ENCODE assay signal across 20 cellular contexts in genomic region chr5:172439785-172440480, GRCh38. TPM values are rescaled to one million over a fixed set of nuclear protein-coding genes. Genes with fewer than 3 reads are reported as not detected.
DNase-seq lines count a peak whose midpoint lies in the region; ATAC-seq and TF ChIP-seq lines count a peak whose summit lies in the region.
"Had no signal": no experiment of that assay in that cellular context is flagged by ENCODE, and none has a peak within 500 bp of the region (broad histone marks: within the 10 kb centered on the region; RNA-seq: fewer than 3 reads in every experiment).

No MANE protein-coding gene starts in this region.

- H3K4me1 ChIP-seq in cardiac muscle cell (ENCODE audit: low read depth) (peaks cover 30% of the 10 kb centered on the region), esophagus squamous epithelium (peaks cover 17 to 74% (median 49%) of the 10 kb centered on the region in 3 donors), neural progenitor cell (peaks cover 5% of the 10 kb centered on the region), upper lobe of right lung (peaks cover 37% of the 10 kb centered on the region)

- H3K9me3 ChIP-seq in cardiac muscle cell (ENCODE audit: low read depth) (no peaks in the 10 kb centered on the region), esophagus squamous epithelium (no peaks in the 10 kb centered on the region), neural progenitor cell (ENCODE audit: low read depth) (no peaks in the 10 kb centered on the region), upper lobe of right lung (no peaks in the 10 kb centered on the region)
- H3K9me3 ChIP-seq: SJCRH30 had no signal

- H3K27me3 ChIP-seq in cardiac muscle cell, result no peaks in the 10 kb centered on the region
- no peaks in the 10 kb centered on the region for H3K27me3 ChIP-seq in esophagus squamous epithelium
- H3K27me3 ChIP-seq in neural progenitor cell, result no peaks in the 10 kb centered on the region
- H3K27me3 ChIP-seq in upper lobe of right lung, result no peaks in the 10 kb centered on the region
- H3K27me3 ChIP-seq: SJCRH30 had no signal

- intact Hi-C loops in Right ventricle myocardium superior (cut with DNase I), result no loop called here
- intact Hi-C loops in esophagus squamous epithelium (cut with DNase I), result no loop called here
- intact Hi-C loops in upper lobe of right lung (cut with DNase I), result no loop called here

- peaks cover 99% of the 10 kb centered on the region for H4K20me1 ChIP-seq in neural progenitor cell (ENCODE audit: low read depth)

- H3F3A ChIP-seq in neural progenitor cell (ENCODE audit: low read depth), result no peaks in the 10 kb centered on the region

- no peak overlapping the region for H2AFZ ChIP-seq in neural progenitor cell (replicated peaks)
- H2AFZ ChIP-seq: PC-9 had no signal

- ATAC-seq in Right ventricle myocardium superior (ENCODE audit: poor library complexity) (no peak), upper lobe of right lung (peak; percentile 72), HG03025 (IDR thresholded peaks at IDR 0.05; ENCODE audit: low FRiP score, unreplicated experiment) (no peak), HG02981 (IDR thresholded peaks at IDR 0.05; ENCODE audit: unreplicated experiment) (no peak)

- peaks cover 22% of the 10 kb centered on the region for H3K4me1 Mint-ChIP-seq in neural progenitor cell
- H3K4me1 Mint-ChIP-seq in glutamatergic neuron (ENCODE audit: low read depth, unreplicated experiment), result peaks cover 50% of the 10 kb centered on the region

- H3K36me3 ChIP-seq in cardiac muscle cell (no peaks in the 10 kb centered on the region), esophagus squamous epithelium (peaks cover 0 to 7% (median 0%) of the 10 kb centered on the region in 3 donors), neural progenitor cell (no peaks in the 10 kb centered on the region), upper lobe of right lung (no peaks in the 10 kb centered on the region)
- H3K36me3 ChIP-seq: SJCRH30 had no signal

- WGBS in esophagus squamous epithelium, 2 donors, result 78 to 86% methylated on average over 3 to 4 of the region's 22 CpGs

- peak overlapping the region; percentile 57 for H3K27ac Mint-ChIP-seq in neural progenitor cell
- no peak overlapping the region for H3K27ac Mint-ChIP-seq in glutamatergic neuron (ENCODE audit: unreplicated experiment)
- H3K27ac Mint-ChIP-seq: type B pancreatic cell had no signal

- no peak for TF ChIP-seq CTCF in cardiac muscle cell (IDR thresholded peaks at IDR 0.05; ENCODE audit: low read depth, low read length)
- TF ChIP-seq CTCF in esophagus squamous epithelium (IDR thresholded peaks at IDR 0.05), result peak in 2 of 6 experiments; percentile 9 to 21
- TF ChIP-seq CTCF in neural progenitor cell (IDR thresholded peaks at IDR 0.05), result no peak
- no peak for TF ChIP-seq CTCF in upper lobe of right lung (IDR thresholded peaks at IDR 0.05)
- TF ChIP-seq CTCF in glutamatergic neuron (IDR thresholded peaks at IDR 0.05; ENCODE audit: partially characterized antibody, unreplicated experiment), result no peak

- H3K27ac ChIP-seq in cardiac muscle cell (peak overlapping the region; percentile 28), esophagus squamous epithelium (peak overlapping the region in 3 of 4 donors; percentile 4 to 70 (median 34)), neural progenitor cell (no peak overlapping the region), upper lobe of right lung (no peak overlapping the region)
- H3K27ac ChIP-seq: PC-9, SJCRH30 had no signal

- DNase-seq in cardiac muscle cell (ENCODE audit: low read depth in 1 of 2, low spot score in 1 of 2) (no peak), Right ventricle myocardium superior (no peak), esophagus squamous epithelium (lab: John Stamatoyannopoulos, UW) (no peak), neural progenitor cell (ENCODE audit: low spot score) (no peak), upper lobe of right lung (peak; percentile 80), glutamatergic neuron (no peak)
- DNase-seq: activated CD4-positive, alpha-beta T cell treated with anti-CD3 and anti-CD28 coated beads, Interleukin-2, amount 50 U/mL, for 1 hour; activated CD8-positive, alpha-beta memory T cell treated with anti-CD3 and anti-CD28 coated beads, Interleukin-2, amount 50 U/mL, for 48 hours; activated effector memory CD4-positive, alpha-beta T cell treated with anti-CD3 and anti-CD28 coated beads, Interleukin-2, amount 50 U/mL, for 16 hours; effector memory CD4-positive, alpha-beta T cell; H9; kidney glomerular epithelial cell; NCI-H1436; NCI-H226; PC-9; SJCRH30 had no signal

- H3K79me2 ChIP-seq in neural progenitor cell (ENCODE audit: low read depth), result peaks cover 91% of the 10 kb centered on the region

- no peak overlapping the region for H3K4me2 ChIP-seq in neural progenitor cell
- H3K4me2 ChIP-seq: PC-9 had no signal

- H3K9ac ChIP-seq in neural progenitor cell, result no peak overlapping the region

- TF ChIP-seq POLR2A in esophagus squamous epithelium (IDR thresholded peaks at IDR 0.05), result no peak

- H3K36me3 Mint-ChIP-seq in neural progenitor cell (peaks cover 7% of the 10 kb centered on the region), glutamatergic neuron (ENCODE audit: unreplicated experiment) (no peaks in the 10 kb centered on the region)

- H3K27me3 Mint-ChIP-seq in neural progenitor cell (ENCODE audit: insufficient read depth, low read depth), result peaks cover 5% of the 10 kb centered on the region
- peaks cover 6% of the 10 kb centered on the region for H3K27me3 Mint-ChIP-seq in glutamatergic neuron (ENCODE audit: unreplicated experiment)
- H3K27me3 Mint-ChIP-seq: type B pancreatic cell had no signal

- H3K4me3 ChIP-seq in cardiac muscle cell (no peak overlapping the region), esophagus squamous epithelium (no peak overlapping the region), neural progenitor cell (no peak overlapping the region), upper lobe of right lung (no peak overlapping the region)
- H3K4me3 ChIP-seq: PC-9, SJCRH30 had no signal

- H3K9me3 Mint-ChIP-seq in neural progenitor cell (no peaks in the 10 kb centered on the region), glutamatergic neuron (ENCODE audit: unreplicated experiment) (peaks cover 11% of the 10 kb centered on the region)
- H3K9me3 Mint-ChIP-seq: central memory CD8-positive, alpha-beta T cell; H9; type B pancreatic cell had no signal

- no peak overlapping the region for H3K4me3 Mint-ChIP-seq in neural progenitor cell
- H3K4me3 Mint-ChIP-seq in glutamatergic neuron (ENCODE audit: unreplicated experiment), result no peak overlapping the region
- H3K4me3 Mint-ChIP-seq: central memory CD8-positive, alpha-beta T cell; H9; type B pancreatic cell had no signal

RNA-seq across cellular contexts. Expression of gene SH3PXD2B, which starts 14.4 kb away (rescaled TPM):
- total RNA-seq in cardiac muscle cell (19.7 and 27.6 TPM in 2 replicates), Right ventricle myocardium superior (5.3 TPM), esophagus squamous epithelium (10 to 100 TPM in 3 of 4 donors, 1 to 10 TPM in 1; 7.1 to 22.1 (median 13.8) TPM), neural progenitor cell (ENCODE audit: low replicate concordance) (27.3 and 46.3 TPM in 2 replicates), upper lobe of right lung (46.2 TPM), glutamatergic neuron (ENCODE audit: unreplicated experiment) (96.8 TPM)
- 13.9 and 20.3 TPM in 2 replicates for polyA plus RNA-seq in cardiac muscle cell

Comparison
In these comparisons a context has a peak if more than half of its experiments do, and no peak if none do; other contexts are left out.
1. H3K27ac ChIP-seq: peak in cardiac muscle cell (single experiment) and esophagus squamous epithelium (3 of 4); none in neural progenitor cell (single experiment) and upper lobe of right lung (single experiment).